ENCODE assay signal across 28 cellular contexts in the genomic region with DNA sequence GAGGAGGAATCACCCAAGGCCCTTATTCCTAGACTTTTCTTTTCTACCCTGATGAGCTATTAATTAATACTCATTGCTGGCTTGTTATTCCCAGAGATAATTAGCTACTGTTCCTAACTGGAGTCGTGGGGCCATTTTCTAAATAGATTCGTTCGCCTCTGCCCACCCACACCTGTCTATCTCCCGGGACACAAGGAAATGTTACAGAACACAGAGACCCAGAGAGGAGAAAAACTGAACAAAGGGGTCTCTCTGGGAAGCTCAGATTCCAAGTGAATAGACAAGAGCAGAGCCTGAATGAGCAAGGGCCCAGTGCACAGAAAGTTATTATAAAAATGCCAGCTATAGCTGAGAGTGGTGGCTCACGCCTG.
"Had no signal": no experiment of that assay in that cellular context is flagged by ENCODE, and none has a peak within 500 bp of the region (broad histone marks: within the 10 kb centered on the region; RNA-seq: fewer than 3 reads in every experiment).

No MANE protein-coding gene starts in this region.

- H3K36me3 Mint-ChIP-seq: activated naive CD4-positive, alpha-beta T cell treated with anti-CD3 and anti-CD28 coated beads, Interleukin-2, amount 50 U/mL, for 72 hours; IgD-negative memory B cell; T-cell had no signal

- H3K36me3 ChIP-seq: adrenal gland, Peyer's patch had no signal

- H3K4me3 ChIP-seq: adrenal gland, body of pancreas, Peyer's patch had no signal

- ATAC-seq: activated CD8-positive, alpha-beta T cell treated with anti-CD3 and anti-CD28 coated beads for 36 hours; activated naive CD4-positive, alpha-beta T cell treated with anti-CD3 and anti-CD28 coated beads, Interleukin-2, amount 50 U/mL, for 72 hours; activated T-cell treated with anti-CD3 and anti-CD28 coated beads, Interleukin-2, amount 50 U/mL, for 4 hours; body of pancreas; PC-3; SK-N-SH treated with all-trans-retinoic acid at 6 μM for 48 hours; T-cell had no signal

- H3K4me3 Mint-ChIP-seq: activated CD4-positive, alpha-beta T cell treated with anti-CD3 and anti-CD28 coated beads, Interleukin-2, amount 10 ng/mL, durations not matched to agents 24 days and 14 days; activated CD8-positive, alpha-beta T cell treated with anti-CD3 and anti-CD28 coated beads for 36 hours; activated naive CD4-positive, alpha-beta T cell treated with anti-CD3 and anti-CD28 coated beads for 36 hours; activated T-cell treated with anti-CD3 and anti-CD28 coated beads, Interleukin-2, amount 50 U/mL, for 4 hours; activated T-helper 1 cell treated with anti-CD3 and anti-CD28 coated beads, Interleukin-12 subunit alpha, Interleukin-12 subunit beta, Interleukin-2, Interleukin-4 antibody, amounts not matched to agents 30 ng/mL and 10 ng/mL and 1 ng/mL, durations not matched to agents 14 hours and 24 hours and 36 hours; T-cell had no signal

- H3K9me3 Mint-ChIP-seq: activated CD4-positive, alpha-beta T cell treated with anti-CD3 and anti-CD28 coated beads, Interleukin-2, amount 10 ng/mL, durations not matched to agents 24 days and 14 days; activated CD8-positive, alpha-beta T cell treated with anti-CD3 and anti-CD28 coated beads for 36 hours; activated naive CD4-positive, alpha-beta T cell treated with anti-CD3 and anti-CD28 coated beads for 36 hours; activated naive CD4-positive, alpha-beta T cell treated with anti-CD3 and anti-CD28 coated beads, Interleukin-2, amount 50 U/mL, for 72 hours; activated T-cell treated with anti-CD3 and anti-CD28 coated beads, Interleukin-2, amount 50 U/mL, for 4 hours; activated T-helper 1 cell treated with anti-CD3 and anti-CD28 coated beads, Interleukin-12 subunit alpha, Interleukin-12 subunit beta, Interleukin-2, Interleukin-4 antibody, amounts not matched to agents 30 ng/mL and 10 ng/mL and 1 ng/mL, durations not matched to agents 14 hours and 24 hours and 36 hours; IgD-negative memory B cell; T-cell had no signal

- H3K27me3 ChIP-seq: adrenal gland, body of pancreas, Peyer's patch had no signal

- DNase-seq: activated CD4-positive, alpha-beta T cell treated with anti-CD3 and anti-CD28 coated beads, Interleukin-2, amount 10 ng/mL, durations not matched to agents 24 days and 14 days; activated CD4-positive, alpha-beta T cell treated with anti-CD3 and anti-CD28 coated beads, Interleukin-2, amount 50 U/mL, for 4 hours; activated CD8-positive, alpha-beta T cell treated with anti-CD3 and anti-CD28 coated beads for 36 hours; activated gamma-delta T cell treated with Interleukin-2 at 50 U/mL for 16 hours; activated naive CD4-positive, alpha-beta T cell treated with anti-CD3 and anti-CD28 coated beads for 36 hours; activated T-cell treated with anti-CD3 and anti-CD28 coated beads, Interleukin-2, amount 50 U/mL, for 4 hours; adrenal gland; Karpas-422; KBM-7; MV-4-11; NCI-H1092; NCI-H1694 treated with DMSO at 0.1 percent for 48 hours; NCI-H2029; NCI-H345; NCI-H748 treated with DMSO at 0.1 percent for 48 hours; NK-92 treated with Interleukin-12 subunit alpha and Interleukin-12 subunit beta, amount 100 ng/mL, for 24 hours; PC-3; Peyer's patch; RPMI8226; SHP77 treated with DMSO at 0.1 percent for 48 hours; T-cell; T-helper 2 cell; T-helper 9 cell had no signal

- H3K27ac Mint-ChIP-seq: activated CD4-positive, alpha-beta T cell treated with anti-CD3 and anti-CD28 coated beads, Interleukin-2, amount 10 ng/mL, durations not matched to agents 24 days and 14 days; activated CD8-positive, alpha-beta T cell treated with anti-CD3 and anti-CD28 coated beads for 36 hours; activated naive CD4-positive, alpha-beta T cell treated with anti-CD3 and anti-CD28 coated beads for 36 hours; activated naive CD4-positive, alpha-beta T cell treated with anti-CD3 and anti-CD28 coated beads, Interleukin-2, amount 50 U/mL, for 72 hours; activated T-helper 1 cell treated with anti-CD3 and anti-CD28 coated beads, Interleukin-12 subunit alpha, Interleukin-12 subunit beta, Interleukin-2, Interleukin-4 antibody, amounts not matched to agents 30 ng/mL and 10 ng/mL and 1 ng/mL, durations not matched to agents 14 hours and 24 hours and 36 hours; IgD-negative memory B cell; T-cell had no signal

- H3K27ac ChIP-seq: adrenal gland, body of pancreas, Peyer's patch had no signal

- H3K9me3 ChIP-seq: adrenal gland, body of pancreas had no signal
